Comparison of ENCODE assay signal across 16 cellular contexts in genomic region chr12:130164216-130164542, GRCh38. TPM values are rescaled to one million over a fixed set of nuclear protein-coding genes. Genes with fewer than 3 reads are reported as not detected.
"Had no signal": no experiment of that assay in that cellular context is flagged by ENCODE, and none has a peak within 500 bp of the region (broad histone marks: within the 10 kb centered on the region; RNA-seq: fewer than 3 reads in every experiment).

No MANE protein-coding gene starts in this region.

- H3K36me3 ChIP-seq: colonic mucosa, heart left ventricle, neutrophil, suprapubic skin, upper lobe of left lung had no signal

- H3K4me3 ChIP-seq: colonic mucosa, suprapubic skin, upper lobe of left lung had no signal

- H3K9me3 ChIP-seq: colonic mucosa, heart left ventricle, neutrophil, suprapubic skin, upper lobe of left lung had no signal

- H3K27ac ChIP-seq: colonic mucosa, heart left ventricle, neutrophil, suprapubic skin, upper lobe of left lung had no signal

- H3K27ac Mint-ChIP-seq: activated T-cell treated with anti-CD3 and anti-CD28 coated beads, Interleukin-2, amount 50 U/mL, for 72 hours; T-helper 17 cell had no signal

- DNase-seq: activated CD4-positive, alpha-beta T cell treated with anti-CD3 and anti-CD28 coated beads, Interleukin-2, amount 50 U/mL, for 48 hours; activated gamma-delta T cell treated with Interleukin-2 at 50 U/mL for 16 hours; activated T-cell treated with anti-CD3 and anti-CD28 coated beads, Interleukin-2, amount 50 U/mL, for 72 hours; colonic mucosa; effector CD8-positive, alpha-beta T cell; heart left ventricle; left ventricle myocardium superior; mesenchymal stem cell; stimulated activated naive CD4-positive, alpha-beta T cell treated with Interleukin-2 at 50 U/mL for 16 hours; T-helper 17 cell had no signal

- ATAC-seq: activated CD4-positive, CD25-positive, alpha-beta regulatory T cell treated with anti-CD3 and anti-CD28 coated beads, Interleukin-2, amount 50 U/mL, for 24 hours; activated T-cell treated with anti-CD3 and anti-CD28 coated beads, Interleukin-2, amount 50 U/mL, for 72 hours; heart left ventricle; left ventricle myocardium superior; SK-N-SH treated with all-trans-retinoic acid at 6 μM for 48 hours; T-helper 17 cell had no signal

- H3K4me1 ChIP-seq: colonic mucosa had no signal

- H3K4me3 Mint-ChIP-seq: T-helper 17 cell had no signal

- H3K4me1 Mint-ChIP-seq: T-helper 17 cell had no signal

RNA-seq across cellular contexts. Expression of gene FZD10, which starts 1.9 kb away (rescaled TPM):
- total RNA-seq: activated T-cell treated with anti-CD3 and anti-CD28 coated beads, Interleukin-2, amount 50 U/mL, for 72 hours; astrocyte; T-helper 17 cell had no signal
